In genomic region chr22:17476838-17477237, GRCh38 we compare ENCODE assay signal across 15 cellular contexts.
DNase-seq lines count a peak whose midpoint lies in the region; ATAC-seq, FAIRE-seq and TF ChIP-seq lines count a peak whose summit lies in the region.
"Had no signal": no experiment of that assay in that cellular context is flagged by ENCODE, and none has a peak within 500 bp of the region (broad histone marks: within the 10 kb centered on the region; RNA-seq: fewer than 3 reads in every experiment).

No MANE protein-coding gene starts in this region.

- H3K4ac ChIP-seq in IMR-90 (ENCODE audit: low read depth, low read length) = no peak overlapping the region

- H3K23ac ChIP-seq in IMR-90 (ENCODE audit: low read depth, low read length) = no peak overlapping the region

- ATAC-seq in IMR-90 (ENCODE audit: low read depth) (no peak), K562 (peak; percentile 11; the same call in 1 of the 3 replicates)
- ATAC-seq: stimulated activated naive B cell treated with anti-CD40 and anti-IgM and Interleukin-4, amounts not matched to agents 10 μg/mL and 1 μg/mL and 100 μg/mL, for 72 hours had no signal

- no CpG with 5 or more reads among the region's 5 CpGs for WGBS in IMR-90 (ENCODE audit: extremely low coverage in 2 of 2, insufficient read length in 1 of 2), 2 experiments
- 0% methylated on average over 5 of the region's 5 CpGs for whole genome bisulfite sequencing in K562 (ENCODE audit: insufficient coverage, low coverage, missing lambda C conversion rate)
- WGBS in hepatocyte (ENCODE audit: low lambda C conversion rate, missing lambda C conversion rate) = 73% methylated on average over 5 of the region's 5 CpGs

- H3K9ac ChIP-seq in IMR-90 (ENCODE audit: low read depth, low read length) = no peak overlapping the region
- H3K9ac ChIP-seq in K562 (ENCODE audit: insufficient read depth in 1 of 2, low read depth in 2 of 2, low read length in 2 of 2) = no peak overlapping the region

- no peak overlapping the region for H2AFZ ChIP-seq in IMR-90 (replicated peaks; ENCODE audit: low read length, poor library complexity)
- H2AFZ ChIP-seq in K562 (ENCODE audit: low read depth, low read length) = no peak overlapping the region
- H2AFZ ChIP-seq in hepatocyte = peak overlapping the region; percentile 28

- H3K79me2 ChIP-seq in K562 (ENCODE audit: control insufficient read depth, insufficient read depth, low read length) (no peaks in the 10 kb centered on the region), hepatocyte (peaks cover 9% of the 10 kb centered on the region)

- no peak overlapping the region for H3K56ac ChIP-seq in IMR-90 (ENCODE audit: extremely low read depth, insufficient read depth, low read length)

- H4K20me1 ChIP-seq in IMR-90 (ENCODE audit: insufficient read depth, low read length) = no peaks in the 10 kb centered on the region
- H4K20me1 ChIP-seq in K562 (replicated peaks; ENCODE audit: control insufficient read depth, insufficient read depth, low read length) = no peaks in the 10 kb centered on the region; the same call in 1 of the 2 replicates
- no peaks in the 10 kb centered on the region for H4K20me1 ChIP-seq in hepatocyte (ENCODE audit: insufficient read depth, poor library complexity, severe bottlenecking)

- no peak overlapping the region for H2BK120ac ChIP-seq in IMR-90 (ENCODE audit: low read depth, low read length)

- POLR2A ChIA-PET in A673 (lab: Charles Lee; ENCODE audit: low non-redundant PET) (no interaction called here), IMR-90 (lab: Charles Lee; ENCODE audit: unreplicated experiment) (no interaction called here), K562 (lab: Yijun Ruan, JAX) (interaction anchor here (0.7 kb wide), 1 partner anchor 402 kb away, joined by 3 read pairs; no protein-coding TSS in a partner anchor)

- H2BK5ac ChIP-seq in IMR-90 (ENCODE audit: low read depth, low read length, poor library complexity, severe bottlenecking) = no peak overlapping the region

- dilution Hi-C loops in IMR-90 (cut with HindIII; ENCODE audit: low sequenced_read_pairs, unreplicated experiment) = no loop called here

- TF ChIP-seq POLR2A in IMR-90 (IDR thresholded peaks at IDR 0.05; ENCODE audit: low read depth, low read length) (no peak), K562 (conservative IDR thresholded peaks at IDR 0.05) (no peak)

- H2AK9ac ChIP-seq in IMR-90 (replicated peaks; ENCODE audit: low read depth, low read length, poor library complexity) = no peak overlapping the region

- H3K9me2 ChIP-seq in hepatocyte (replicated peaks; ENCODE audit: insufficient read depth) = no peaks in the 10 kb centered on the region

- H4K5ac ChIP-seq in IMR-90 (ENCODE audit: low read depth, low read length) = no peak overlapping the region

- H2AK5ac ChIP-seq in IMR-90 (ENCODE audit: low read depth, low read length) = no peak overlapping the region

- H3K18ac ChIP-seq in IMR-90 (ENCODE audit: low read depth, low read length) = no peak overlapping the region

- H3K27me3 ChIP-seq in A673 (replicated peaks; ENCODE audit: insufficient read depth, low read depth, low read length, poor library complexity) (no peaks in the 10 kb centered on the region), IMR-90 (ENCODE audit: control insufficient read depth, insufficient read depth, low read length) (peaks cover 3% of the 10 kb centered on the region), K562 (ENCODE audit: control insufficient read depth in 2 of 2, insufficient read depth in 2 of 2, low read length in 2 of 2) (peaks cover 36 to 47% of the 10 kb centered on the region in 2 experiments), hepatocyte (no peaks in the 10 kb centered on the region)

- TSS peak; percentile 92 for BruUV-seq in A673 (replicated peaks; lab: Mats Ljungman, UMichigan)
- no TSS peak for BruUV-seq in IMR-90 (replicated peaks; lab: Mats Ljungman, UMichigan)
- BruUV-seq in K562 (replicated peaks; lab: Mats Ljungman, UMichigan) = no TSS peak

- H3K36me3 ChIP-seq in A673 (ENCODE audit: insufficient read depth, low read length, poor library complexity, severe bottlenecking) (no peaks in the 10 kb centered on the region), IMR-90 (ENCODE audit: control insufficient read depth, insufficient read depth, low read length) (no peaks in the 10 kb centered on the region), K562 (ENCODE audit: control insufficient read depth, insufficient read depth, low read length) (no peaks in the 10 kb centered on the region), hepatocyte (replicated peaks; ENCODE audit: insufficient read depth, low read depth) (no peaks in the 10 kb centered on the region)

- H4K91ac ChIP-seq in IMR-90 (ENCODE audit: insufficient read depth, low read depth, low read length) = no peak overlapping the region

- H3K9me1 ChIP-seq in IMR-90 (ENCODE audit: insufficient read depth, low read length) = no peaks in the 10 kb centered on the region
- no peaks in the 10 kb centered on the region for H3K9me1 ChIP-seq in K562 (ENCODE audit: control insufficient read depth, insufficient read depth, low read length)

- FAIRE-seq in K562 (lab: Jason Lieb, UNC) = no peak
- FAIRE-seq in RCC 7860 (lab: Jason Lieb, UNC) = no peak
- FAIRE-seq: urothelium cell line had no signal

- no peak overlapping the region for H3K14ac ChIP-seq in IMR-90 (replicated peaks; ENCODE audit: low read depth, low read length)

- TF ChIP-seq CTCF in A673 (conservative IDR thresholded peaks at IDR 0.05; ENCODE audit: low read depth, low read length) (no peak), IMR-90 (conservative IDR thresholded peaks at IDR 0.05; ENCODE audit: low read depth, low read length) (no peak), K562 (IDR thresholded peaks at IDR 0.05 in 2 of 3, conservative IDR thresholded peaks at IDR 0.05 in 1 of 3; ENCODE audit: insufficient read depth in 2 of 3, low read depth in 1 of 3, low read length in 3 of 3) (no peak), hepatocyte (IDR thresholded peaks at IDR 0.05; ENCODE audit: poor library complexity) (no peak), GM13976 (IDR thresholded peaks at IDR 0.05; ENCODE audit: borderline replicate concordance, control extremely low read depth, extremely low read depth, insufficient read depth, missing control alignments) (no peak)

- intact Hi-C loops in A673 (cut with micrococcal nuclease; ENCODE audit: unreplicated experiment) = no loop called here
- intact Hi-C loops in IMR-90 (cut with micrococcal nuclease) = no loop called here
- intact Hi-C loops in K562 (cut with micrococcal nuclease) = no loop called here

- H3K4me3 ChIP-seq in A673 (ENCODE audit: low read depth, low read length, poor library complexity, severe bottlenecking) (peak overlapping the region; percentile 29), IMR-90 (ENCODE audit: insufficient read depth, low read depth, low read length) (no peak overlapping the region), K562 (no peak overlapping the region), hepatocyte (no peak overlapping the region)

- no peak overlapping the region for H2BK20ac ChIP-seq in IMR-90 (ENCODE audit: low read depth, low read length)

- TF ChIP-seq RAD21 in IMR-90 (IDR thresholded peaks at IDR 0.05; ENCODE audit: low read length) (no peak), K562 (CRISPR knock-in tag; conservative IDR thresholded peaks at IDR 0.05 in 1 of 2, IDR thresholded peaks at IDR 0.05 in 1 of 2) (no peak)

- H3K9me3 ChIP-seq in A673 (ENCODE audit: low read depth, low read length, poor library complexity, severe bottlenecking) = no peaks in the 10 kb centered on the region
- no peaks in the 10 kb centered on the region for H3K9me3 ChIP-seq in IMR-90 (ENCODE audit: control insufficient read depth, insufficient read depth, low read length)
- no peaks in the 10 kb centered on the region for H3K9me3 ChIP-seq in K562 (replicated peaks; ENCODE audit: control insufficient read depth, insufficient read depth, low read depth, low read length)
- no peaks in the 10 kb centered on the region for H3K9me3 ChIP-seq in hepatocyte (ENCODE audit: low read depth)

- H2BK15ac ChIP-seq in IMR-90 (ENCODE audit: low read depth, low read length) = no peak overlapping the region

- H4K8ac ChIP-seq in IMR-90 (ENCODE audit: low read depth in 2 of 2, low read length in 2 of 2) = no peak overlapping the region

- no peaks in the 10 kb centered on the region for H3K79me1 ChIP-seq in IMR-90 (ENCODE audit: low read depth in 1 of 2, low read length in 2 of 2)

- H3K27ac ChIP-seq in A673 (ENCODE audit: low read depth, low read length, poor library complexity, severe bottlenecking) (peak overlapping the region; percentile 70), IMR-90 (ENCODE audit: insufficient read depth, low read length) (no peak overlapping the region), K562 (ENCODE audit: extremely low read depth, low read depth, low read length) (no peak overlapping the region), hepatocyte (peak overlapping the region; percentile 72)

- DNase-seq in A673 (ENCODE audit: low spot score) = peak; percentile 24
- no peak for DNase-seq in IMR-90
- no peak for DNase-seq in K562 (ENCODE audit: extremely low read depth in 1 of 4, low spot score in 3 of 4)
- DNase-seq in hepatocyte (ENCODE audit: low spot score) = no peak
- no peak for DNase-seq in NK-92 treated with Interleukin-12 subunit alpha and Interleukin-12 subunit beta, amount 100 ng/mL, for 24 hours (lab: John Stamatoyannopoulos, UW)
- DNase-seq in NCI-H1417 treated with DMSO at 0.1 percent for 48 hours (lab: John Stamatoyannopoulos, UW) = no peak
- no peak for DNase-seq in RCC 7860 (ENCODE audit: low spot score)
- DNase-seq in GM13976 (ENCODE audit: low spot score) = no peak
- DNase-seq: activated CD4-positive, CD25-positive, alpha-beta regulatory T cell treated with anti-CD3 and anti-CD28 coated beads, Interleukin-2, amount 50 U/mL, for 72 hours; activated naive CD8-positive, alpha-beta T cell treated with anti-CD3 and anti-CD28 coated beads for 36 hours; activated T-cell treated with anti-CD3 and anti-CD28 coated beads for 4 hours; retina; stimulated activated CD4-positive, alpha-beta T cell treated with anti-CD3 and anti-CD28 coated beads, Interleukin-4, amount 100 ng/mL, for 24 hours; stimulated activated naive B cell treated with anti-CD40 and anti-IgM and Interleukin-4, amounts not matched to agents 10 μg/mL and 1 μg/mL and 100 μg/mL, for 72 hours had no signal

- peaks cover 19% of the 10 kb centered on the region for H3K4me1 ChIP-seq in A673 (ENCODE audit: insufficient read depth, low read length, poor library complexity, severe bottlenecking)
- H3K4me1 ChIP-seq in IMR-90 (ENCODE audit: control insufficient read depth, insufficient read depth, low read length) = no peaks in the 10 kb centered on the region
- no peaks in the 10 kb centered on the region for H3K4me1 ChIP-seq in K562 (replicated peaks in 1 of 2; ENCODE audit: control insufficient read depth in 2 of 2, insufficient read depth in 2 of 2, low read length in 2 of 2)
- peaks cover 4% of the 10 kb centered on the region for H3K4me1 ChIP-seq in hepatocyte (ENCODE audit: insufficient read depth)

- H3K4me2 ChIP-seq in IMR-90 (ENCODE audit: low read depth, low read length) = no peak overlapping the region; the same call in 1 of the 2 replicates
- no peak overlapping the region for H3K4me2 ChIP-seq in K562 (ENCODE audit: insufficient read depth, low read length)
- peak overlapping the region; percentile 49 for H3K4me2 ChIP-seq in hepatocyte

- CTCF ChIA-PET in A673 (lab: Charles Lee) (no interaction called here), IMR-90 (lab: Yijun Ruan, JAX) (no interaction called here), K562 (lab: Yijun Ruan, JAX; ENCODE audit: low intra/inter-chr PET ratio) (no interaction called here)

- in situ Hi-C loops in IMR-90 (cut with MboI; ENCODE audit: low sequenced_read_pairs) = no loop called here
- in situ Hi-C loops in K562 (cut with MboI) = no loop called here
- in situ Hi-C loops in GM13976 (cut with MboI; ENCODE audit: low sequenced_read_pairs, unreplicated experiment) = no loop called here

- peak; percentile 38; the same call in 1 of the 2 replicates for TF ChIP-seq EP300 in K562 (IDR thresholded peaks at IDR 0.05; ENCODE audit: low read length)

Comparison
In these comparisons a context has a peak if more than half of its experiments do, and no peak if none do; other contexts are left out.
1. H3K27ac ChIP-seq: peak in A673 (single experiment) and hepatocyte (single experiment); none in IMR-90 (single experiment) and K562 (single experiment).